20 cellular contexts compared by ENCODE assay signal in genomic region chr2:24872344-24873115, GRCh38. TPM values are rescaled to one million over a fixed set of nuclear protein-coding genes. Genes with fewer than 3 reads are reported as not detected.
DNase-seq lines count a peak whose midpoint lies in the region; ATAC-seq and TF ChIP-seq lines count a peak whose summit lies in the region.
"Had no signal": no experiment of that assay in that cellular context is flagged by ENCODE, and none has a peak within 500 bp of the region (broad histone marks: within the 10 kb centered on the region; RNA-seq: fewer than 3 reads in every experiment).

No MANE protein-coding gene starts in this region.

- peak overlapping the region; percentile 15 to 44 for H3K18ac ChIP-seq in mesenchymal stem cell (ENCODE audit: low read depth in 1 of 2, low read length in 2 of 2)

- no peak overlapping the region for H3K4me3 Mint-ChIP-seq in T-helper 2 cell treated with Interferon-gamma antibody and Interleukin-4, amounts not matched to agents 5 μg/mL and 100 μg/mL, for 36 hours
- H3K4me3 Mint-ChIP-seq: activated T-cell treated with anti-CD3 and anti-CD28 coated beads, Interleukin-2, amount 50 U/mL, for 4 hours; CD4-positive, CD25-positive, alpha-beta regulatory T cell had no signal

- peak overlapping the region; percentile 47 to 57 for H3K4ac ChIP-seq in mesenchymal stem cell (ENCODE audit: low read depth in 1 of 2, low read length in 2 of 2)

- peak overlapping the region; percentile 50 for H4K8ac ChIP-seq in mesenchymal stem cell (ENCODE audit: low read length)

- no peaks in the 10 kb centered on the region for H3K27me3 Mint-ChIP-seq in T-helper 2 cell treated with Interferon-gamma antibody and Interleukin-4, amounts not matched to agents 5 μg/mL and 100 μg/mL, for 36 hours (ENCODE audit: low read depth)
- H3K27me3 Mint-ChIP-seq: CD4-positive, CD25-positive, alpha-beta regulatory T cell had no signal

- H3K9ac ChIP-seq in mesenchymal stem cell (ENCODE audit: low read length): no peak overlapping the region
- H3K9ac ChIP-seq: SK-N-SH had no signal

- H3K14ac ChIP-seq in mesenchymal stem cell (ENCODE audit: low read length in 2 of 2): peak overlapping the region in 1 of 2 experiments; percentile 50

- no peak for TF ChIP-seq CTCF in breast epithelium (IDR thresholded peaks at IDR 0.05)
- no peak for TF ChIP-seq CTCF in stomach (IDR thresholded peaks at IDR 0.05)

- H3K9me3 Mint-ChIP-seq in T-helper 2 cell treated with Interferon-gamma antibody and Interleukin-4, amounts not matched to agents 5 μg/mL and 100 μg/mL, for 36 hours: no peaks in the 10 kb centered on the region
- H3K9me3 Mint-ChIP-seq: activated T-cell treated with anti-CD3 and anti-CD28 coated beads, Interleukin-2, amount 50 U/mL, for 4 hours; CD4-positive, CD25-positive, alpha-beta regulatory T cell had no signal

- DNase-seq in H7 (peak; percentile 46), breast epithelium (ENCODE audit: low spot score in 2 of 2) (peak in 1 of 2 donors; percentile 40), mesenchymal stem cell (no peak), stomach (no peak), HUDEP-2 (lab: John Stamatoyannopoulos, UW; ENCODE audit: unreplicated experiment in 76 of 76) (no peak)
- no peak for DNase-seq in T-helper 2 cell treated with Interferon-gamma antibody and Interleukin-4, amounts not matched to agents 5 μg/mL and 100 μg/mL, for 36 hours (ENCODE audit: low spot score)
- no peak for DNase-seq in stimulated activated CD4-positive, alpha-beta T cell treated with anti-CD3 and anti-CD28 coated beads, Interleukin-2, amount 100 ng/mL, for 48 hours
- DNase-seq: activated naive CD4-positive, alpha-beta T cell treated with anti-CD3 and anti-CD28 coated beads, Interleukin-2, amount 50 U/mL, for 16 hours; activated T-cell treated with anti-CD3 and anti-CD28 coated beads, Interleukin-2, amount 50 U/mL, for 4 hours; CD4-positive, CD25-positive, alpha-beta regulatory T cell; foreskin melanocyte; NCI-H1930; NCI-H446; SK-N-SH; stimulated activated naive CD4-positive, alpha-beta T cell treated with Interleukin-2 at 50 U/mL for 16 hours; T1000 had no signal

- no peak overlapping the region for H3K4me2 ChIP-seq in mesenchymal stem cell (ENCODE audit: low read length, poor library complexity, severe bottlenecking)
- H3K4me2 ChIP-seq: SK-N-SH had no signal

- H3K4me1 Mint-ChIP-seq in T-helper 2 cell treated with Interferon-gamma antibody and Interleukin-4, amounts not matched to agents 5 μg/mL and 100 μg/mL, for 36 hours (ENCODE audit: low read depth): peaks cover under 1% of the 10 kb centered on the region

- H3K27ac ChIP-seq in breast epithelium (peak overlapping the region; percentile 67 to 94), mesenchymal stem cell (ENCODE audit: low read length, poor library complexity, severe bottlenecking) (no peak overlapping the region), stomach (peak overlapping the region; percentile 0 to 78 (median 57))
- H3K27ac ChIP-seq: HL-60 had no signal

- intact Hi-C loops in breast epithelium (cut with DNase I; ENCODE audit: low total_unique reads) (no loop called here), stomach (cut with DNase I; ENCODE audit: low total_unique reads) (no loop called here)

- peak overlapping the region; percentile 68 for H2BK15ac ChIP-seq in mesenchymal stem cell (ENCODE audit: low read depth, poor library complexity, severe bottlenecking)

- H2BK120ac ChIP-seq in mesenchymal stem cell (ENCODE audit: low read depth, low read length): peak overlapping the region; percentile 55

- TF ChIP-seq EP300 in stomach (IDR thresholded peaks at IDR 0.05): no peak

- H4K91ac ChIP-seq in mesenchymal stem cell (ENCODE audit: low read length): peak overlapping the region; percentile 58

- H3K36me3 ChIP-seq in H7 (replicated peaks; ENCODE audit: control insufficient read depth, insufficient read depth, low read length) (no peaks in the 10 kb centered on the region; the same call in 1 of the 2 replicates), breast epithelium (no peaks in the 10 kb centered on the region), mesenchymal stem cell (ENCODE audit: control insufficient read depth in 1 of 2, insufficient read depth in 2 of 2, low read depth in 1 of 2, low read length in 2 of 2) (peaks cover 0 to 14% of the 10 kb centered on the region in 2 experiments), stomach (peaks cover 0 to 6% (median 0%) of the 10 kb centered on the region in 4 donors)

- peaks cover 12% of the 10 kb centered on the region for H3K36me3 Mint-ChIP-seq in T-helper 2 cell treated with Interferon-gamma antibody and Interleukin-4, amounts not matched to agents 5 μg/mL and 100 μg/mL, for 36 hours (ENCODE audit: low read depth)

- no peak overlapping the region for H2AFZ ChIP-seq in mesenchymal stem cell (ENCODE audit: low read depth, low read length)

- H3K4me3 ChIP-seq in H7 (ENCODE audit: insufficient read depth, low read depth, low read length) (no peak overlapping the region), breast epithelium (no peak overlapping the region), mesenchymal stem cell (ENCODE audit: insufficient read depth in 1 of 2, low read depth in 1 of 2, low read length in 2 of 2) (no peak overlapping the region), stomach (no peak overlapping the region)
- H3K4me3 ChIP-seq: K562 had no signal

- peaks cover 20% of the 10 kb centered on the region for H3K79me1 ChIP-seq in mesenchymal stem cell (replicated peaks; ENCODE audit: low read length, poor library complexity, severe bottlenecking)

- H3K27ac Mint-ChIP-seq in T-helper 2 cell treated with Interferon-gamma antibody and Interleukin-4, amounts not matched to agents 5 μg/mL and 100 μg/mL, for 36 hours: no peak overlapping the region
- H3K27ac Mint-ChIP-seq: CD4-positive, CD25-positive, alpha-beta regulatory T cell had no signal

- H2BK12ac ChIP-seq in mesenchymal stem cell (ENCODE audit: low read length in 2 of 2): peak overlapping the region; percentile 22 to 59

- H3K4me1 ChIP-seq in breast epithelium (no peaks in the 10 kb centered on the region), mesenchymal stem cell (ENCODE audit: control insufficient read depth, insufficient read depth, low read depth, low read length) (peaks cover 17% of the 10 kb centered on the region), stomach (peaks cover 0 to 10% (median 7%) of the 10 kb centered on the region in 4 donors)

- TF ChIP-seq POLR2A in breast epithelium (IDR thresholded peaks at IDR 0.05) (no peak), stomach (IDR thresholded peaks at IDR 0.05) (no peak)

- H3K23ac ChIP-seq in mesenchymal stem cell (ENCODE audit: low read length in 2 of 2): no peak overlapping the region

- H2AK5ac ChIP-seq in mesenchymal stem cell (ENCODE audit: low read length, severe bottlenecking): peak overlapping the region; percentile 19

- H3K27me3 ChIP-seq in H7 (ENCODE audit: control insufficient read depth, insufficient read depth, low read length) (no peaks in the 10 kb centered on the region), breast epithelium (no peaks in the 10 kb centered on the region), mesenchymal stem cell (ENCODE audit: control insufficient read depth in 1 of 2, insufficient read depth in 1 of 2, low read length in 2 of 2) (no peaks in the 10 kb centered on the region), stomach (no peaks in the 10 kb centered on the region)

- H3K9me3 ChIP-seq in breast epithelium (no peaks in the 10 kb centered on the region), mesenchymal stem cell (ENCODE audit: control insufficient read depth, low read length) (no peaks in the 10 kb centered on the region), stomach (no peaks in the 10 kb centered on the region)
- H3K9me3 ChIP-seq: SK-N-SH had no signal

- no peak overlapping the region for H2BK5ac ChIP-seq in mesenchymal stem cell (ENCODE audit: low read depth, low read length, poor library complexity, severe bottlenecking)

- WGBS in mesenchymal stem cell: 96% methylated on average over 19 of the region's 19 CpGs
- WGBS in stomach, 5 donors: 92 to 96% (median 95%) methylated on average over 17 to 19 of the region's 19 CpGs

- no peak for ATAC-seq in GM18907 (IDR thresholded peaks at IDR 0.05; ENCODE audit: unreplicated experiment)
- ATAC-seq: activated CD4-positive, CD25-positive, alpha-beta regulatory T cell treated with anti-CD3 and anti-CD28 coated beads, Interleukin-2, amount 50 U/mL, for 24 hours; activated T-cell treated with anti-CD3 and anti-CD28 coated beads, Interleukin-2, amount 50 U/mL, for 4 hours; K562 had no signal

RNA-seq across cellular contexts. Expression of gene ADCY3, which starts 47.5 kb away (rescaled TPM):
- total RNA-seq in H7 (2014; rRNA removed; shearing (Covaris generic)): 13.1 and 15.9 TPM in 2 replicates
- 10 to 100 TPM; 29.3 to 89.1 (median 56.1) TPM for total RNA-seq in breast epithelium
- 28.8 TPM for polyA plus RNA-seq in mesenchymal stem cell (2013, experiment 1 of 2)
- polyA plus RNA-seq in mesenchymal stem cell (2013, experiment 2 of 2): 29.1 TPM
- total RNA-seq in stomach: 100 to 1,000 TPM in 1 of 5 donors, 10 to 100 TPM in 4; 11.6 to 339 (median 32.2) TPM
- 10 to 100 TPM in 2 of 3 donors, 1 to 10 TPM in 1; 5.2 to 21.7 (median 11.8) TPM for polyA plus RNA-seq in stomach
